ENCODE assay signal across 1 cellular context in the genomic region with DNA sequence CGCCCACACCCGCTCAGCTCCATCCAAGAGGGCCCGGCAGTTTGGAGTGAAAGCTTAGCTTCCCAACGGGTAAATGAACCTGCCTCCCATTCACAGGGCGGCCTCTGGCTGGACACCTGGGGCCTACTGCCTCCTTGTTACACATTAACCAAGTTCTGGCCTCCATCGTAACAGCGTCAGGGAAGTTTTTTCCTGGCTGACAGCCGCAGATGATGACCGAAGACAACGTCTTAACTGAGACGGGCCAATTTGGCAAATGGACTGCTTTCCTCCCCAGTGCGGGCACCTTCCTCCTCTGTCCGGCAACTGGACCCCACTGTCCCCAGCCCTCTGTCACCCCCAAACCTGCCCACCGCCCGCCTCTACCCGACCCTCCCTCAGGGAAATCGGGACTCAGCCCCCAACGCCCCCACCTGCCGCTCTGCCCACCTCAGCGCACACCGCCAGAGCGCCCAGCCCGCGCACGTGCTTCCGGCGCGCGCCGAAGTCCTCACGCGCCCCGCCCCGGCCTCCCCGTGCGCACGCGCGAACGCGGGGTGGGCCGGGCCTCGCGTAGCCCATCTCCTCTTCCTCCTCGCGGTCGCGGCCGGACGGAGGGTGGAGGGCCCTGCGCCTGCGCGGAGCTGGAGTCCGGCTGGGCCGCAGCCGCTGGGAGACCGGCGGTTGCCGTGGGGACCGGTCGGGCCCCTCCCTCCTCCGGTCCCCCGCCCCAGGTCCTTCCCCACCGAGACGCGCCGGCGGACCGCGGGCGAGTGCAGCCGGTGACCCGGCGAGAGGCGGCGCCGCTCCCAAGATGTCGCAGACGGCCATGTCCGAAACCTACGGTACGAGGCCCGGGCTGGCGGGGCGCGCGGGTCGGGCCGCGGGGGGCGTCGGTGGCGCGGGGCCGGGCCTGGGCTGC.
TF ChIP-seq lines count a peak whose summit lies in the region.

A gene with protein sequence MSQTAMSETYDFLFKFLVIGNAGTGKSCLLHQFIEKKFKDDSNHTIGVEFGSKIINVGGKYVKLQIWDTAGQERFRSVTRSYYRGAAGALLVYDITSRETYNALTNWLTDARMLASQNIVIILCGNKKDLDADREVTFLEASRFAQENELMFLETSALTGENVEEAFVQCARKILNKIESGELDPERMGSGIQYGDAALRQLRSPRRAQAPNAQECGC (plus strand): TSS at position 565 of the 901 bp plus-strand sequence. CDS start 229 bp downstream, at position 794.

TF ChIP-seq in HepG2, 621 proteins besides CTCF, POLR2A, EP300 and RAD21 (continued from another document and continues in another):
- TF ChIP-seq, protein P1, sequence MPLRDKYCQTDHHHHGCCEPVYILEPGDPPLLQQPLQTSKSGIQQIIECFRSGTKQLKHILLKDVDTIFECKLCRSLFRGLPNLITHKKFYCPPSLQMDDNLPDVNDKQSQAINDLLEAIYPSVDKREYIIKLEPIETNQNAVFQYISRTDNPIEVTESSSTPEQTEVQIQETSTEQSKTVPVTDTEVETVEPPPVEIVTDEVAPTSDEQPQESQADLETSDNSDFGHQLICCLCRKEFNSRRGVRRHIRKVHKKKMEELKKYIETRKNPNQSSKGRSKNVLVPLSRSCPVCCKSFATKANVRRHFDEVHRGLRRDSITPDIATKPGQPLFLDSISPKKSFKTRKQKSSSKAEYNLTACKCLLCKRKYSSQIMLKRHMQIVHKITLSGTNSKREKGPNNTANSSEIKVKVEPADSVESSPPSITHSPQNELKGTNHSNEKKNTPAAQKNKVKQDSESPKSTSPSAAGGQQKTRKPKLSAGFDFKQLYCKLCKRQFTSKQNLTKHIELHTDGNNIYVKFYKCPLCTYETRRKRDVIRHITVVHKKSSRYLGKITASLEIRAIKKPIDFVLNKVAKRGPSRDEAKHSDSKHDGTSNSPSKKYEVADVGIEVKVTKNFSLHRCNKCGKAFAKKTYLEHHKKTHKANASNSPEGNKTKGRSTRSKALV (CRISPR knock-in tag; IDR thresholded peaks at IDR 0.05) = no peak
- TF ChIP-seq, protein P2, sequence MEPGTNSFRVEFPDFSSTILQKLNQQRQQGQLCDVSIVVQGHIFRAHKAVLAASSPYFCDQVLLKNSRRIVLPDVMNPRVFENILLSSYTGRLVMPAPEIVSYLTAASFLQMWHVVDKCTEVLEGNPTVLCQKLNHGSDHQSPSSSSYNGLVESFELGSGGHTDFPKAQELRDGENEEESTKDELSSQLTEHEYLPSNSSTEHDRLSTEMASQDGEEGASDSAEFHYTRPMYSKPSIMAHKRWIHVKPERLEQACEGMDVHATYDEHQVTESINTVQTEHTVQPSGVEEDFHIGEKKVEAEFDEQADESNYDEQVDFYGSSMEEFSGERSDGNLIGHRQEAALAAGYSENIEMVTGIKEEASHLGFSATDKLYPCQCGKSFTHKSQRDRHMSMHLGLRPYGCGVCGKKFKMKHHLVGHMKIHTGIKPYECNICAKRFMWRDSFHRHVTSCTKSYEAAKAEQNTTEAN (CRISPR knock-in tag; conservative IDR thresholded peaks at IDR 0.05) = peak; percentile 82
- TF ChIP-seq ZSCAN31 (CRISPR knock-in tag; IDR thresholded peaks at IDR 0.05; ENCODE audit: low read depth) = peak; percentile 93
- no peak for TF ChIP-seq NAIF1 (CRISPR knock-in tag; IDR thresholded peaks at IDR 0.05; ENCODE audit: borderline replicate concordance)
- peak; percentile 45 for TF ChIP-seq FOXA3 (CRISPR knock-in tag; IDR thresholded peaks at IDR 0.05)
- peak; percentile 75; the same call in 1 of the 2 replicates for TF ChIP-seq ZNF570 (CRISPR knock-in tag; IDR thresholded peaks at IDR 0.05; ENCODE audit: borderline replicate concordance)
- no peak for TF ChIP-seq SRSF1 (optimal IDR thresholded peaks at IDR 0.05; ENCODE audit: low read depth, low read length)
- TF ChIP-seq HNRNPH1 (optimal IDR thresholded peaks at IDR 0.05; ENCODE audit: low read depth, low read length) = no peak
- no peak for TF ChIP-seq ZKSCAN5 (CRISPR knock-in tag; IDR thresholded peaks at IDR 0.05)
- TF ChIP-seq NFATC3 (CRISPR knock-in tag; IDR thresholded peaks at IDR 0.05) = no peak
- TF ChIP-seq REL (CRISPR knock-in tag; conservative IDR thresholded peaks at IDR 0.05) = peak; percentile 87
- TF ChIP-seq ZNF260 (CRISPR knock-in tag; IDR thresholded peaks at IDR 0.05; ENCODE audit: borderline replicate concordance, low read depth) = no peak
- TF ChIP-seq, protein P3, sequence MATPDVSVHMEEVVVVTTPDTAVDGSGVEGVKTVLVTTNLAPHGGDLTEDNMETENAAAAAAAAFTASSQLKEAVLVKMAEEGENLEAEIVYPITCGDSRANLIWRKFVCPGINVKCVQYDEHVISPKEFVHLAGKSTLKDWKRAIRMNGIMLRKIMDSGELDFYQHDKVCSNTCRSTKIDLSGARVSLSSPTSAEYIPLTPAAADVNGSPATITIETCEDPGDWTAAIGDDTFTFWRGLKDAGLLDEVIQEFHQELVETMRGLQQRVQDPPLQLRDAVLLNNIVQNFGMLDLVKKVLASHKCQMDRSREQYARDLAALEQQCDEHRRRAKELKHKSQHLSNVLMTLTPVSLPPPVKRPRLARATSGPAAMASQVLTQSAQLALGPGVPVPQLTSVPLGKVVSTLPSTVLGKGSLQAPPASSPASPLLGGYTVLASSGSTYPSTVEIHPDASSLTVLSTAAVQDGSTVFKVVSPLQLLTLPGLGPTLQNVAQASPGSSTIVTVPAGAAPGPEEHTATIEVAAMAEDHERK (CRISPR knock-in tag; IDR thresholded peaks at IDR 0.05; ENCODE audit: low read depth) = no peak
- no peak for TF ChIP-seq DNMT3B (CRISPR knock-in tag; conservative IDR thresholded peaks at IDR 0.05)
- TF ChIP-seq ZNF572 (CRISPR knock-in tag; IDR thresholded peaks at IDR 0.05) = no peak
- peak; percentile 79 for TF ChIP-seq AGO2 (optimal IDR thresholded peaks at IDR 0.05; ENCODE audit: low read depth, low read length)
- TF ChIP-seq, protein P4, sequence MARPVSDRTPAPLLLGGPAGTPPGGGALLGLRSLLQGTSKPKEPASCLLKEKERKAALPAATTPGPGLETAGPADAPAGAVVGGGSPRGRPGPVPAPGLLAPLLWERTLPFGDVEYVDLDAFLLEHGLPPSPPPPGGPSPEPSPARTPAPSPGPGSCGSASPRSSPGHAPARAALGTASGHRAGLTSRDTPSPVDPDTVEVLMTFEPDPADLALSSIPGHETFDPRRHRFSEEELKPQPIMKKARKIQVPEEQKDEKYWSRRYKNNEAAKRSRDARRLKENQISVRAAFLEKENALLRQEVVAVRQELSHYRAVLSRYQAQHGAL (CRISPR knock-in tag; IDR thresholded peaks at IDR 0.05; ENCODE audit: not compliant biosample characterization) = no peak
- peak; percentile 85 for TF ChIP-seq HES4 (CRISPR knock-in tag; IDR thresholded peaks at IDR 0.05; ENCODE audit: borderline replicate concordance)
- TF ChIP-seq ZZZ3 (CRISPR knock-in tag; IDR thresholded peaks at IDR 0.05; ENCODE audit: borderline replicate concordance) = no peak
- peak; percentile 99 for TF ChIP-seq ATF7-NPFF (CRISPR knock-in tag; IDR thresholded peaks at IDR 0.05; ENCODE audit: low read depth)
- TF ChIP-seq EEA1 (CRISPR knock-in tag; IDR thresholded peaks at IDR 0.05; ENCODE audit: borderline replicate concordance) = peak; percentile 89
- TF ChIP-seq PHB2 (IDR thresholded peaks at IDR 0.05; ENCODE audit: partially characterized antibody) = no peak
- TF ChIP-seq, protein P5, sequence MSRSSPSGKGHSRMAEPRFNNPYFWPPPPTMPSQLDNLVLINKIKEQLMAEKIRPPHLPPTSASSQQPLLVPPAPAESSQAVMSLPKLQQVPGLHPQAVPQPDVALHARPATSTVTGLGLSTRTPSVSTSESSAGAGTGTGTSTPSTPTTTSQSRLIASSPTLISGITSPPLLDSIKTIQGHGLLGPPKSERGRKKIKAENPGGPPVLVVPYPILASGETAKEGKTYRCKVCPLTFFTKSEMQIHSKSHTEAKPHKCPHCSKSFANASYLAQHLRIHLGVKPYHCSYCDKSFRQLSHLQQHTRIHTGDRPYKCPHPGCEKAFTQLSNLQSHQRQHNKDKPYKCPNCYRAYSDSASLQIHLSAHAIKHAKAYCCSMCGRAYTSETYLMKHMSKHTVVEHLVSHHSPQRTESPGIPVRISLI (CRISPR knock-in tag; IDR thresholded peaks at IDR 0.05; ENCODE audit: borderline replicate concordance) = peak; percentile 50; the same call in 1 of the 2 replicates
- TF ChIP-seq SNAI1 (CRISPR knock-in tag; IDR thresholded peaks at IDR 0.05; ENCODE audit: borderline replicate concordance) = no peak
- no peak for TF ChIP-seq U2AF1 (optimal IDR thresholded peaks at IDR 0.05; ENCODE audit: low read depth, low read length)
- TF ChIP-seq ZNF160 (CRISPR knock-in tag; IDR thresholded peaks at IDR 0.05) = peak; percentile 92
- TF ChIP-seq, protein P6, sequence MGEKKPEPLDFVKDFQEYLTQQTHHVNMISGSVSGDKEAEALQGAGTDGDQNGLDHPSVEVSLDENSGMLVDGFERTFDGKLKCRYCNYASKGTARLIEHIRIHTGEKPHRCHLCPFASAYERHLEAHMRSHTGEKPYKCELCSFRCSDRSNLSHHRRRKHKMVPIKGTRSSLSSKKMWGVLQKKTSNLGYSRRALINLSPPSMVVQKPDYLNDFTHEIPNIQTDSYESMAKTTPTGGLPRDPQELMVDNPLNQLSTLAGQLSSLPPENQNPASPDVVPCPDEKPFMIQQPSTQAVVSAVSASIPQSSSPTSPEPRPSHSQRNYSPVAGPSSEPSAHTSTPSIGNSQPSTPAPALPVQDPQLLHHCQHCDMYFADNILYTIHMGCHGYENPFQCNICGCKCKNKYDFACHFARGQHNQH (CRISPR knock-in tag; IDR thresholded peaks at IDR 0.05) = no peak; the same call in 1 of the 2 replicates
- peak; percentile 72; the same call in 1 of the 2 replicates for TF ChIP-seq KMT2B (CRISPR knock-in tag; IDR thresholded peaks at IDR 0.05)
- TF ChIP-seq PCBP2 (optimal IDR thresholded peaks at IDR 0.05; ENCODE audit: low read depth, low read length, poor library complexity, severe bottlenecking) = no peak
- TF ChIP-seq, protein P7, sequence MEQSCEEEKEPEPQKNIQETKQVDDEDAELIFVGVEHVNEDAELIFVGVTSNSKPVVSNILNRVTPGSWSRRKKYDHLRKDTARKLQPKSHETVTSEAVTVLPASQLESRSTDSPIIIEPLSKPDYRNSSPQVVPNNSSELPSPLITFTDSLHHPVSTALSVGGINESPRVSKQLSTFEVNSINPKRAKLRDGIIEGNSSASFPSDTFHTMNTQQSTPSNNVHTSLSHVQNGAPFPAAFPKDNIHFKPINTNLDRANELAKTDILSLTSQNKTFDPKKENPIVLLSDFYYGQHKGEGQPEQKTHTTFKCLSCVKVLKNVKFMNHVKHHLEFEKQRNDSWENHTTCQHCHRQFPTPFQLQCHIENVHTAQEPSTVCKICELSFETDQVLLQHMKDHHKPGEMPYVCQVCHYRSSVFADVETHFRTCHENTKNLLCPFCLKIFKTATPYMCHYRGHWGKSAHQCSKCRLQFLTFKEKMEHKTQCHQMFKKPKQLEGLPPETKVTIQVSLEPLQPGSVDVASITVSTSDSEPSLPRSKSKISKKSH (CRISPR knock-in tag; IDR thresholded peaks at IDR 0.05; ENCODE audit: borderline replicate concordance) = peak; percentile 93; the same call in 1 of the 2 replicates
- TF ChIP-seq SRSF4 (IDR thresholded peaks at IDR 0.05; ENCODE audit: low read depth, low read length, poor library complexity, severe bottlenecking) = no peak
- no peak for TF ChIP-seq PAWR (CRISPR knock-in tag; IDR thresholded peaks at IDR 0.05; ENCODE audit: borderline replicate concordance)
- TF ChIP-seq ZNF558 (CRISPR knock-in tag; IDR thresholded peaks at IDR 0.05; ENCODE audit: borderline replicate concordance) = peak; percentile 94; the same call in 1 of the 2 replicates
- no peak for TF ChIP-seq ZSCAN29 (CRISPR knock-in tag; conservative IDR thresholded peaks at IDR 0.05)
- peak; percentile 98 for TF ChIP-seq BORCS8-MEF2B (CRISPR knock-in tag; IDR thresholded peaks at IDR 0.05)
- TF ChIP-seq REPIN1 (CRISPR knock-in tag; IDR thresholded peaks at IDR 0.05; ENCODE audit: borderline replicate concordance, low read depth) = peak; percentile 88; the same call in 1 of the 2 replicates
- TF ChIP-seq RBFOX2 (IDR thresholded peaks at IDR 0.05; ENCODE audit: low read depth, low read length) = peak; percentile 93
- TF ChIP-seq, protein P8, sequence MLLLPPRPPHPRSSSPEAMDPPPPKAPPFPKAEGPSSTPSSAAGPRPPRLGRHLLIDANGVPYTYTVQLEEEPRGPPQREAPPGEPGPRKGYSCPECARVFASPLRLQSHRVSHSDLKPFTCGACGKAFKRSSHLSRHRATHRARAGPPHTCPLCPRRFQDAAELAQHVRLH (CRISPR knock-in tag; IDR thresholded peaks at IDR 0.05; ENCODE audit: borderline replicate concordance, low read depth) = peak; percentile 31; the same call in 1 of the 2 replicates
- TF ChIP-seq ZNF816 (CRISPR knock-in tag; IDR thresholded peaks at IDR 0.05; ENCODE audit: borderline replicate concordance) = no peak
- TF ChIP-seq SATB2 (CRISPR knock-in tag; IDR thresholded peaks at IDR 0.05) = no peak
- TF ChIP-seq CEBPB (IDR thresholded peaks at IDR 0.05; ENCODE audit: borderline replicate concordance, low read depth, low read length) = no peak
- peak; percentile 59; the same call in 1 of the 2 replicates for TF ChIP-seq ZNF737 (CRISPR knock-in tag; IDR thresholded peaks at IDR 0.05; ENCODE audit: borderline replicate concordance)
- TF ChIP-seq XRCC5 (optimal IDR thresholded peaks at IDR 0.05; ENCODE audit: low read length) = peak; percentile 16
- no peak for TF ChIP-seq ZSCAN22 (CRISPR knock-in tag; IDR thresholded peaks at IDR 0.05)
- no peak for TF ChIP-seq RBM39 (IDR thresholded peaks at IDR 0.05; ENCODE audit: low read depth, low read length, poor library complexity, severe bottlenecking)
- peak; percentile 83; the same call in 1 of the 2 replicates for TF ChIP-seq CHCHD3 (CRISPR knock-in tag; IDR thresholded peaks at IDR 0.05)
- TF ChIP-seq HNRNPUL1 (IDR thresholded peaks at IDR 0.05; ENCODE audit: low read depth, low read length) = 0 out of 2 replicates have a peak, but pooled peaks have one; percentile 48
- no peak; the same call in 1 of the 2 replicates for TF ChIP-seq ZSCAN9 (CRISPR knock-in tag; IDR thresholded peaks at IDR 0.05; ENCODE audit: borderline replicate concordance)
- TF ChIP-seq ZNF652 (CRISPR knock-in tag; IDR thresholded peaks at IDR 0.05; ENCODE audit: borderline replicate concordance, low read depth) = no peak
- TF ChIP-seq NFIC (IDR thresholded peaks at IDR 0.05; ENCODE audit: low read length) = no peak
- TF ChIP-seq KDM5B (CRISPR knock-in tag; IDR thresholded peaks at IDR 0.05; ENCODE audit: borderline replicate concordance) = peak; percentile 98; the same call in 1 of the 2 replicates
- TF ChIP-seq ZSCAN20 (CRISPR knock-in tag; IDR thresholded peaks at IDR 0.05; ENCODE audit: borderline replicate concordance) = no peak; the same call in 1 of the 2 replicates
- TF ChIP-seq, protein P9, sequence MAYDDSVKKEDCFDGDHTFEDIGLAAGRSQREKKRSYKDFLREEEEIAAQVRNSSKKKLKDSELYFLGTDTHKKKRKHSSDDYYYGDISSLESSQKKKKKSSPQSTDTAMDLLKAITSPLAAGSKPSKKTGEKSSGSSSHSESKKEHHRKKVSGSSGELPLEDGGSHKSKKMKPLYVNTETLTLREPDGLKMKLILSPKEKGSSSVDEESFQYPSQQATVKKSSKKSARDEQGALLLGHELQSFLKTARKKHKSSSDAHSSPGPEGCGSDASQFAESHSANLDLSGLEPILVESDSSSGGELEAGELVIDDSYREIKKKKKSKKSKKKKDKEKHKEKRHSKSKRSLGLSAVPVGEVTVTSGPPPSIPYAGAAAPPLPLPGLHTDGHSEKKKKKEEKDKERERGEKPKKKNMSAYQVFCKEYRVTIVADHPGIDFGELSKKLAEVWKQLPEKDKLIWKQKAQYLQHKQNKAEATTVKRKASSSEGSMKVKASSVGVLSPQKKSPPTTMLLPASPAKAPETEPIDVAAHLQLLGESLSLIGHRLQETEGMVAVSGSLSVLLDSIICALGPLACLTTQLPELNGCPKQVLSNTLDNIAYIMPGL (CRISPR knock-in tag; IDR thresholded peaks at IDR 0.05; ENCODE audit: borderline replicate concordance in 1 of 2, low read depth in 1 of 2) = peak; percentile 58 to 61; a peak in 3 of 4 replicates
